In genomic region chr17:4480929-4481898, GRCh38 we compare ENCODE assay signal across 10 cellular contexts. TPM values are rescaled to one million over a fixed set of nuclear protein-coding genes. Genes with fewer than 3 reads are reported as not detected.
DNase-seq lines count a peak whose midpoint lies in the region; ATAC-seq and TF ChIP-seq lines count a peak whose summit lies in the region.
"Had no signal": no experiment of that assay in that cellular context is flagged by ENCODE, and none has a peak within 500 bp of the region (broad histone marks: within the 10 kb centered on the region; RNA-seq: fewer than 3 reads in every experiment).

No MANE protein-coding gene starts in this region.

- peak overlapping the region in 1 of 4 donors; percentile 2 for H3K4me3 ChIP-seq in upper lobe of left lung

- TF ChIP-seq POLR2A in upper lobe of left lung (IDR thresholded peaks at IDR 0.05) = no peak

- H3K4me3 Mint-ChIP-seq in memory B cell (peak overlapping the region; percentile 64), osteocyte (ENCODE audit: unreplicated experiment) (no peak overlapping the region), HFFc6 (no peak overlapping the region)

- H3K36me3 Mint-ChIP-seq in memory B cell (no peaks in the 10 kb centered on the region), osteocyte (ENCODE audit: unreplicated experiment) (no peaks in the 10 kb centered on the region), HFFc6 (ENCODE audit: low read depth) (no peaks in the 10 kb centered on the region)

- DNase-seq in activated T-cell treated with anti-CD3 and anti-CD28 coated beads for 24 hours (ENCODE audit: low read depth) (peak; percentile 30), memory B cell (ENCODE audit: low spot score in 2 of 2) (no peak), upper lobe of left lung (no peak), osteocyte (ENCODE audit: extremely low spot score, unreplicated experiment) (no peak), HFFc6 (no peak)
- DNase-seq in activated T-cell treated with anti-CD3 and anti-CD28 coated beads, Interleukin-2, amount 50 U/mL, for 1 hour = no peak
- peak; percentile 10 for DNase-seq in activated CD8-positive, alpha-beta memory T cell treated with anti-CD3 and anti-CD28 coated beads, Interleukin-2, amount 50 U/mL, for 24 hours (ENCODE audit: extremely low read depth)
- DNase-seq: BE2C, T1000 had no signal

- no peaks in the 10 kb centered on the region for H3K36me3 ChIP-seq in upper lobe of left lung
- H3K36me3 ChIP-seq: BE2C had no signal

- peak overlapping the region in 3 of 4 donors; percentile 4 to 73 (median 63) for H3K27ac ChIP-seq in upper lobe of left lung

- TF ChIP-seq CTCF in upper lobe of left lung (IDR thresholded peaks at IDR 0.05) = no peak
- no peak for TF ChIP-seq CTCF in osteocyte (IDR thresholded peaks at IDR 0.05)
- no peak for TF ChIP-seq CTCF in HFFc6 (IDR thresholded peaks at IDR 0.05)

- H3K4me1 ChIP-seq in upper lobe of left lung = peaks cover 23 to 47% (median 31%) of the 10 kb centered on the region in 4 donors
- H3K4me1 ChIP-seq: BE2C had no signal

- H3K9me3 Mint-ChIP-seq in memory B cell (no peaks in the 10 kb centered on the region), osteocyte (ENCODE audit: unreplicated experiment) (no peaks in the 10 kb centered on the region), HFFc6 (no peaks in the 10 kb centered on the region)

- no peak for TF ChIP-seq EP300 in upper lobe of left lung (IDR thresholded peaks at IDR 0.05)

- peak overlapping the region; percentile 16 for H3K27ac Mint-ChIP-seq in memory B cell
- no peak overlapping the region for H3K27ac Mint-ChIP-seq in osteocyte (ENCODE audit: unreplicated experiment)
- H3K27ac Mint-ChIP-seq in HFFc6 = no peak overlapping the region

- WGBS in upper lobe of left lung, 2 donors = 26 to 43% methylated on average over 14 of the region's 14 CpGs

- peaks cover 15% of the 10 kb centered on the region for H3K4me1 Mint-ChIP-seq in memory B cell
- peaks cover 9% of the 10 kb centered on the region for H3K4me1 Mint-ChIP-seq in osteocyte (ENCODE audit: unreplicated experiment)
- H3K4me1 Mint-ChIP-seq in HFFc6 (ENCODE audit: low read depth) = no peaks in the 10 kb centered on the region; the same call in 1 of the 2 replicates

- ATAC-seq in memory B cell (ENCODE audit: low read depth) (peak; percentile 55), upper lobe of left lung (ENCODE audit: low FRiP score in 2 of 2) (no peak), GM18861 (IDR thresholded peaks at IDR 0.05; ENCODE audit: unreplicated experiment) (no peak)

- H3K27me3 Mint-ChIP-seq in memory B cell (peaks cover 9% of the 10 kb centered on the region), osteocyte (ENCODE audit: unreplicated experiment) (peaks cover 6% of the 10 kb centered on the region), HFFc6 (ENCODE audit: insufficient read depth) (peaks cover 54% of the 10 kb centered on the region)

- H3K27me3 ChIP-seq in upper lobe of left lung = no peaks in the 10 kb centered on the region
- H3K27me3 ChIP-seq: BE2C had no signal

- H3K9me3 ChIP-seq in upper lobe of left lung = no peaks in the 10 kb centered on the region
- H3K9me3 ChIP-seq: BE2C had no signal

RNA-seq across cellular contexts. Expression of gene SPNS2, which starts 17.5 kb away (rescaled TPM):
- total RNA-seq in upper lobe of left lung = 10 to 100 TPM; 41.8 to 89.1 (median 55.2) TPM
- total RNA-seq in osteocyte = 0.31 TPM in 1 of 2 replicates, not detected in the other
- total RNA-seq in HFFc6 (2021; fragmentation: NEBNext Ultra II Directional; extraction: Animal tissue kit (Norgen Biotek cat#: 25700)) = not detected

RNA-seq across cellular contexts. Expression of gene SPNS3, which starts 47.5 kb away (rescaled TPM):
- total RNA-seq in upper lobe of left lung (under 1 TPM in 5 of 6 donors, not detected in 1; 0.22 to 0.91 (median 0.52) TPM), osteocyte (not detected in 2 replicates)
- total RNA-seq in HFFc6 (2021; fragmentation: NEBNext Ultra II Directional; extraction: Animal tissue kit (Norgen Biotek cat#: 25700)) = not detected

Comparison
In these comparisons a context has a peak if more than half of its experiments do, and no peak if none do; other contexts are left out.
1. DNase-seq: peak in activated T-cell treated with anti-CD3 and anti-CD28 coated beads for 24 hours (single experiment) and activated CD8-positive, alpha-beta memory T cell treated with anti-CD3 and anti-CD28 coated beads, Interleukin-2, amount 50 U/mL, for 24 hours (single experiment); none in activated T-cell treated with anti-CD3 and anti-CD28 coated beads, Interleukin-2, amount 50 U/mL, for 1 hour (single experiment), memory B cell (0 of 2), upper lobe of left lung (0 of 2), osteocyte (single experiment) and HFFc6 (single experiment).
2. RNA of gene SPNS2, which starts 17.5 kb away (total RNA-seq): 41.8 to 89.1 TPM in upper lobe of left lung; 0.31 TPM in osteocyte and not detected in HFFc6; every median in the first group is over 10 times any median in the second.